In the genomic region with DNA sequence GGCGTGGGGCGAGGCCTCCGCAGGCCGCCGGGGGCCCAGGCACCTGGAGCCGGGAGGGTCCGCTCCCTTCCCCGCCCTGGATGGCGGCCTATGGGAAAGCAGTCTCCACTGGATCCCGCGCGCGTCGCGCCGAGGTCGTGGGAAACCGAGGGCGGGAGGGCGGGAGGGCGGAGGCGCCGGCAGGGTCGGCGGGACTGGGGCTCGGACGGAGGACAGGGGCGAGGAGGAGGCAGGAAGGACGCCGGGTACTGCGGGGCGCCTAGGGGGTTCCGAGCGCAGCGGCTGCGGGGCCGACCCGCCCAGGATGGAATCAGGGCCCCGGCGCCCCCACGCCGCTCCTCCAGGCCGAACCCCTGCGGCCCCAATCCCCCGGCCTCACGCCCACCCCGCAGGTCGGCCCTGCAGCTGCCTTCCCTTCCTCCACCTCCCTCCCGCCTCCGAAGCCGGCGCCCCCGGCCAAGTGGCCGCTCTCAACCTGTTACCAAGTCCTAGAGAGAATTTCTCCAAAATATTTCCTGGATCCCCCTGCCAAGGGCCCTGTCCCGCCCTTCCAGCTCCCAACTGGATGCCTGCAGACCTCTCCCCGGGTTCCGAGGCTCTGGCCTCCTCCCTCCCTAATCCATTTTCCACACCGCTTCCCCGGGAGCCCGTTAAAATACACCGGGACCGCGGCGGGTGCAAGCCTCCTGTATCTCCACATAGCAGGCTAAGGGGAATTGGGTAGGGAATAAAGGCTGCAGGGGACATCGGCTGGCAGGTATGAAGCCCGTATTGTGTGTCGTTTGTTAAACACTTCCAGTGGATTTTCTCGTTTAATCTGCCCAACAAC, we compare ENCODE assay signal across 8 cellular contexts.
DNase-seq lines count a peak whose midpoint lies in the region; ATAC-seq and TF ChIP-seq lines count a peak whose summit lies in the region.

No MANE protein-coding gene starts in this region.

- H3K9me3 Mint-ChIP-seq in memory B cell = peaks cover 4% of the 10 kb centered on the region

- 1 to 4% methylated on average over 30 to 55 of the region's 68 CpGs for WGBS in tibial nerve, 2 donors

- H3K4me1 ChIP-seq in BLaER1 (peaks cover 32% of the 10 kb centered on the region), tibial nerve (peaks cover 0 to 35% (median 12%) of the 10 kb centered on the region in 4 donors)

- no peak for TF ChIP-seq POLR2A in tibial nerve (IDR thresholded peaks at IDR 0.05)

- H3K4me3 ChIP-seq in BLaER1 (peak overlapping the region; percentile 67), dorsolateral prefrontal cortex (peak overlapping the region; percentile 46 to 85 (median 69)), tibial nerve (peak overlapping the region; percentile 43 to 70 (median 60))

- H3K9ac ChIP-seq in BLaER1 = peak overlapping the region; percentile 55

- ATAC-seq in memory B cell (ENCODE audit: low read depth) (no peak), HG02759 (IDR thresholded peaks at IDR 0.05; ENCODE audit: unreplicated experiment) (no peak)

- DNase-seq in NCI-H69 (lab: John Stamatoyannopoulos, UW) = peak; percentile 59
- DNase-seq in dorsolateral prefrontal cortex = peak in 3 of 10 donors; percentile 24 to 59 (median 48)
- DNase-seq in memory B cell (ENCODE audit: low spot score in 2 of 2) = no peak
- DNase-seq in tibial nerve (ENCODE audit: low spot score in 2 of 2) = no peak
- no peak for DNase-seq in stimulated activated CD4-positive, alpha-beta T cell treated with anti-CD3 and anti-CD28 coated beads, Interleukin-4, amount 100 ng/mL, for 1 hour
- no peak for DNase-seq in stimulated activated CD8-positive, alpha-beta memory T cell treated with anti-CD3 and anti-CD28 coated beads, Interleukin-4, amount 100 ng/mL, for 48 hours

- H3K4me1 Mint-ChIP-seq in memory B cell = peaks cover 19% of the 10 kb centered on the region

- H3K27me3 Mint-ChIP-seq in memory B cell = peaks cover 34% of the 10 kb centered on the region

- TF ChIP-seq EP300 in tibial nerve (IDR thresholded peaks at IDR 0.05) = no peak

- TF ChIP-seq CTCF in dorsolateral prefrontal cortex (IDR thresholded peaks at IDR 0.05 in 54 of 56, conservative IDR thresholded peaks at IDR 0.05 in 2 of 56; ENCODE audit: low read depth in 1 of 56, partially characterized antibody in 56 of 56) = no peak
- TF ChIP-seq CTCF in tibial nerve (IDR thresholded peaks at IDR 0.05) = no peak

- peaks cover 20% of the 10 kb centered on the region for H3K36me3 Mint-ChIP-seq in memory B cell

- H3K27ac ChIP-seq in BLaER1 (no peak overlapping the region), dorsolateral prefrontal cortex (peak overlapping the region in 58 of 59 donors; percentile 6 to 95 (median 88)), tibial nerve (peak overlapping the region; percentile 75 to 90 (median 85))

- peaks cover 53% of the 10 kb centered on the region for H4K20me1 ChIP-seq in BLaER1

- H3K36me3 ChIP-seq in BLaER1 (peaks cover 8% of the 10 kb centered on the region; the same call in 1 of the 2 replicates), tibial nerve (peaks cover 0 to 8% (median 0%) of the 10 kb centered on the region in 3 donors)

- H3K4me2 ChIP-seq in BLaER1 = peak overlapping the region; percentile 97

- intact Hi-C loops in dorsolateral prefrontal cortex (cut with DNase I) = loop anchor here in 1 of 2 donors (10.0 kb wide), 1 partner anchor 193 kb away; no protein-coding TSS in a partner anchor

- peak overlapping the region; percentile 57 for H3K4me3 Mint-ChIP-seq in memory B cell

- no peak overlapping the region for H3K27ac Mint-ChIP-seq in memory B cell

- peaks cover 89% of the 10 kb centered on the region for H3K27me3 ChIP-seq in BLaER1
- peaks cover 0 to 22% (median 0%) of the 10 kb centered on the region in 45 donors for H3K27me3 ChIP-seq in dorsolateral prefrontal cortex
- H3K27me3 ChIP-seq in tibial nerve = peaks cover 0 to 24% of the 10 kb centered on the region in 2 donors

- H3K9me3 ChIP-seq in BLaER1 (peaks cover 18% of the 10 kb centered on the region), tibial nerve (no peaks in the 10 kb centered on the region)
